In the genomic region with DNA sequence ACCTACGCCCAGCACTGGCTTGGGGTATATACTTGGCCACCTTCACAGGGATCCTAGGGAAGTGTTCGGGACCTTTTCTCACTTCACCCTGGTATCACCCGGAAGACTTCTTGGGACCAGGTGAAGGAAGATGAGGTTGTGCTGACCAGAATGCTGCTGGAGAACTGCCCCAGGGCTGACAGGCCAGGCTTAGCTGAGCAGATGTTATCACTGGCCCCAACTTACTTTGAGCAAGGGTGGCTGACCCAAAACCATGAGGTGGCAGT, we compare ENCODE assay signal across 9 cellular contexts. TPM values are rescaled to one million over a fixed set of nuclear protein-coding genes. Genes with fewer than 3 reads are reported as not detected.
DNase-seq lines count a peak whose midpoint lies in the region; ATAC-seq, FAIRE-seq and TF ChIP-seq lines count a peak whose summit lies in the region.
"Had no signal": no experiment of that assay in that cellular context is flagged by ENCODE, and none has a peak within 500 bp of the region (broad histone marks: within the 10 kb centered on the region; RNA-seq: fewer than 3 reads in every experiment).

No MANE protein-coding gene starts in this region.

- H3K9me3 Mint-ChIP-seq in WTC11: no peaks in the 10 kb centered on the region

- no peak overlapping the region for H3K4me3 ChIP-seq in kidney (ENCODE audit: low read length in 2 of 2)

- peak; percentile 29 for TF ChIP-seq POLR2A in GM18526 (IDR thresholded peaks at IDR 0.05; ENCODE audit: extremely low read depth, insufficient read length)

- H3K4me3 Mint-ChIP-seq in WTC11: no peak overlapping the region

- H3K36me3 ChIP-seq in kidney (ENCODE audit: control insufficient read depth in 1 of 2, insufficient read depth in 2 of 2, low read length in 2 of 2): peaks cover 22 to 28% of the 10 kb centered on the region in 2 donors

- CTCF ChIA-PET in WTC11 (lab: Charles Lee): interaction anchor here (0.6 to 1.7 kb wide), 3 partner anchors 64 to 146 kb away, joined by 3 to 7 read pairs (median 4); no protein-coding TSS in a partner anchor

- POLR2A ChIA-PET in WTC11 (lab: Charles Lee): interaction anchor here (1.4 to 2.9 kb wide), 2 partner anchors 13 to 148 kb away, joined by 3 to 11 read pairs; a partner anchor contains a TSS

- no peak for ATAC-seq in WTC11

- no peak overlapping the region for H3K9ac ChIP-seq in kidney (ENCODE audit: low read length in 2 of 2)

- peaks cover 35% of the 10 kb centered on the region for H3K36me3 Mint-ChIP-seq in WTC11

- H3K4me1 Mint-ChIP-seq in WTC11: peaks cover 11% of the 10 kb centered on the region; the same call in 1 of the 2 replicates

- intact Hi-C loops in kidney (cut with DNase I): no loop called here

- no peak for TF ChIP-seq CTCF in WTC11 (IDR thresholded peaks at IDR 0.05)
- no peak for TF ChIP-seq CTCF in kidney (IDR thresholded peaks at IDR 0.05; ENCODE audit: borderline replicate concordance, extremely low read depth, insufficient read depth)

- peak overlapping the region; percentile 29 for H3K27ac Mint-ChIP-seq in WTC11

- no peaks in the 10 kb centered on the region for H3K27me3 Mint-ChIP-seq in WTC11 (ENCODE audit: low read depth)

- peak overlapping the region; percentile 69 to 85 for H3K27ac ChIP-seq in kidney (ENCODE audit: low read depth in 2 of 2, low read length in 2 of 2)

- no peaks in the 10 kb centered on the region for H3K9me3 ChIP-seq in kidney (ENCODE audit: control insufficient read depth in 1 of 2, low read length in 2 of 2)

- DNase-seq in WTC11 (ENCODE audit: low spot score): no peak
- no peak for DNase-seq in kidney
- DNase-seq in stimulated activated CD8-positive, alpha-beta memory T cell treated with anti-CD3 and anti-CD28 coated beads, Interleukin-4, amount 100 ng/mL, for 48 hours: peak; percentile 36
- DNase-seq in nucleus accumbens (lab: John Stamatoyannopoulos, UW): no peak
- no peak for DNase-seq in GDM1 (lab: John Stamatoyannopoulos, UW)
- no peak for DNase-seq in ureter (ENCODE audit: low spot score)
- no peak for DNase-seq in NCI-H2227 (lab: John Stamatoyannopoulos, UW; ENCODE audit: unreplicated experiment)
- DNase-seq: NCI-H1694 treated with DMSO at 0.1 percent for 48 hours had no signal

- H3K4me1 ChIP-seq in kidney (ENCODE audit: control insufficient read depth in 1 of 2, insufficient read depth in 1 of 2, low read depth in 1 of 2, low read length in 2 of 2): peaks cover 17 to 30% of the 10 kb centered on the region in 2 donors

- FAIRE-seq in kidney (lab: Jason Lieb, UNC): no peak

TF ChIP-seq in WTC11, 78 proteins besides CTCF, POLR2A, EP300 and RAD21:
- TF ChIP-seq ZNF416 (CRISPR knock-in tag; IDR thresholded peaks at IDR 0.05) (0 out of 2 replicates have a peak, but pooled peaks have one; percentile 47), NR1H2 (CRISPR knock-in tag; IDR thresholded peaks at IDR 0.05) (no peak)
- TF ChIP-seq, protein P1, sequence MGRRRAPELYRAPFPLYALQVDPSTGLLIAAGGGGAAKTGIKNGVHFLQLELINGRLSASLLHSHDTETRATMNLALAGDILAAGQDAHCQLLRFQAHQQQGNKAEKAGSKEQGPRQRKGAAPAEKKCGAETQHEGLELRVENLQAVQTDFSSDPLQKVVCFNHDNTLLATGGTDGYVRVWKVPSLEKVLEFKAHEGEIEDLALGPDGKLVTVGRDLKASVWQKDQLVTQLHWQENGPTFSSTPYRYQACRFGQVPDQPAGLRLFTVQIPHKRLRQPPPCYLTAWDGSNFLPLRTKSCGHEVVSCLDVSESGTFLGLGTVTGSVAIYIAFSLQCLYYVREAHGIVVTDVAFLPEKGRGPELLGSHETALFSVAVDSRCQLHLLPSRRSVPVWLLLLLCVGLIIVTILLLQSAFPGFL (CRISPR knock-in tag; IDR thresholded peaks at IDR 0.05; ENCODE audit: borderline replicate concordance): no peak

RNA-seq across cellular contexts. Expression of a gene that starts 4.5 kb away (rescaled TPM):
- 1,108 to 1,272 TPM (median 1,247 TPM) in 3 replicates for total RNA-seq in WTC11 (2021)
- 3,221 TPM for total RNA-seq in kidney
- polyA plus RNA-seq in kidney (ENCODE audit: insufficient read depth, low read depth, low replicate concordance): 7,914 TPM
- total RNA-seq in ureter: 2,368 TPM

RNA-seq across cellular contexts. Expression of a gene that starts 12.8 kb away (rescaled TPM):
- total RNA-seq in WTC11 (2021) (0.17 to 0.32 TPM (median 0.21 TPM) in 3 replicates), kidney (7.1 TPM), ureter (9.4 TPM)
- polyA plus RNA-seq in kidney (ENCODE audit: insufficient read depth, low read depth, low replicate concordance): 0.62 TPM

RNA-seq across cellular contexts. Expression of a gene that starts 45.6 kb away (rescaled TPM):
- total RNA-seq in WTC11 (2021): 7.2 to 11.1 TPM (median 8.9 TPM) in 3 replicates
- total RNA-seq in kidney: 14.6 TPM
- polyA plus RNA-seq in kidney (ENCODE audit: insufficient read depth, low read depth, low replicate concordance): 27.8 TPM
- total RNA-seq in ureter: 14.9 TPM
